Comparison of ENCODE assay signal across 23 cellular contexts in genomic region chr3:133881492-133881891, GRCh38. TPM values are rescaled to one million over a fixed set of nuclear protein-coding genes. Genes with fewer than 3 reads are reported as not detected.
DNase-seq lines count a peak whose midpoint lies in the region; ATAC-seq, FAIRE-seq and TF ChIP-seq lines count a peak whose summit lies in the region.
"Had no signal": no experiment of that assay in that cellular context is flagged by ENCODE, and none has a peak within 500 bp of the region (broad histone marks: within the 10 kb centered on the region; RNA-seq: fewer than 3 reads in every experiment).

No MANE protein-coding gene starts in this region.

- H3K27me3 ChIP-seq in CD4-positive, alpha-beta memory T cell (ENCODE audit: insufficient read depth, low read length), result no peaks in the 10 kb centered on the region
- H3K27me3 ChIP-seq in endothelial cell of umbilical vein (ENCODE audit: control insufficient read depth in 2 of 2, insufficient read depth in 2 of 2, low read length in 2 of 2), result peaks cover 0 to 4% of the 10 kb centered on the region in 2 experiments
- H3K27me3 ChIP-seq in WERI-Rb-1 (ENCODE audit: insufficient read depth, low read depth, severe bottlenecking), result peaks cover 19% of the 10 kb centered on the region
- H3K27me3 ChIP-seq: BLaER1 treated with 17β-estradiol and CSF1 and Interleukin-3, amounts not matched to agents 10 nM and 100 nM had no signal

- no peaks in the 10 kb centered on the region for H3K36me3 ChIP-seq in CD4-positive, alpha-beta memory T cell (ENCODE audit: insufficient read depth, low read length)
- H3K36me3 ChIP-seq in endothelial cell of umbilical vein (ENCODE audit: control insufficient read depth in 2 of 2, extremely low read depth in 1 of 2, insufficient read depth in 2 of 2, low read length in 2 of 2) (no peaks in the 10 kb centered on the region), WERI-Rb-1 (no peaks in the 10 kb centered on the region)
- H3K36me3 ChIP-seq: BLaER1 treated with 17β-estradiol and CSF1 and Interleukin-3, amounts not matched to agents 10 nM and 100 nM had no signal

- H3K9me1 ChIP-seq in endothelial cell of umbilical vein (replicated peaks; ENCODE audit: control insufficient read depth, extremely low read depth, insufficient read depth, low read length), result no peaks in the 10 kb centered on the region

- H3K9ac ChIP-seq in endothelial cell of umbilical vein (replicated peaks; ENCODE audit: extremely low read depth, insufficient read depth, low read length), result no peak overlapping the region
- H3K9ac ChIP-seq: BLaER1 treated with 17β-estradiol and CSF1 and Interleukin-3, amounts not matched to agents 10 nM and 100 nM; KMS-11 had no signal

- peaks cover 0 to 44% (median 21%) of the 10 kb centered on the region in 4 donors for H3K4me1 Mint-ChIP-seq in CD4-positive, alpha-beta memory T cell
- peaks cover 32% of the 10 kb centered on the region for H3K4me1 Mint-ChIP-seq in activated CD8-positive, alpha-beta memory T cell treated with anti-CD3 and anti-CD28 coated beads, Interleukin-2, amount 10 ng/mL, durations not matched to agents 7 days and 5 days
- H3K4me1 Mint-ChIP-seq in WTC11, result no peaks in the 10 kb centered on the region

- H3K9me3 ChIP-seq in CD4-positive, alpha-beta memory T cell (ENCODE audit: control insufficient read depth in 1 of 2, low read length in 2 of 2), result no peaks in the 10 kb centered on the region
- H3K9me3 ChIP-seq in endothelial cell of umbilical vein (replicated peaks; ENCODE audit: control insufficient read depth, insufficient read depth, low read length), result no peaks in the 10 kb centered on the region
- H3K9me3 ChIP-seq in WERI-Rb-1 (ENCODE audit: severe bottlenecking), result peaks cover 6% of the 10 kb centered on the region

- POLR2A ChIA-PET in CD4-positive, alpha-beta memory T cell (lab: Charles Lee; ENCODE audit: partially characterized antibody), result no interaction called here
- POLR2A ChIA-PET in endothelial cell of umbilical vein (lab: Charles Lee) (interaction anchor here (0.7 kb wide), 1 partner anchor 196 kb away, joined by 3 read pairs; no protein-coding TSS in a partner anchor), WTC11 (lab: Charles Lee) (no interaction called here)

- peak overlapping the region in 4 of 7 donors; percentile 14 to 79 (median 59) for H3K27ac Mint-ChIP-seq in CD4-positive, alpha-beta memory T cell
- peak overlapping the region; percentile 19 for H3K27ac Mint-ChIP-seq in activated CD8-positive, alpha-beta memory T cell treated with anti-CD3 and anti-CD28 coated beads, Interleukin-2, amount 10 ng/mL, durations not matched to agents 7 days and 5 days
- no peak overlapping the region; the same call in 1 of the 2 replicates for H3K27ac Mint-ChIP-seq in WTC11

- TF ChIP-seq POLR2A in endothelial cell of umbilical vein (IDR thresholded peaks at IDR 0.05; ENCODE audit: low read depth, low read length), result no peak

- dilution Hi-C loops in endothelial cell of umbilical vein (cut with MboI; ENCODE audit: extremely low pct_ligation_motif_present, low sequenced_read_pairs), result no loop called here

- no peak overlapping the region for H3K4me2 ChIP-seq in endothelial cell of umbilical vein (ENCODE audit: insufficient read depth, low read length)
- H3K4me2 ChIP-seq: KMS-11 had no signal

- no peak for TF ChIP-seq CTCF in endothelial cell of umbilical vein (IDR thresholded peaks at IDR 0.05; ENCODE audit: extremely low read depth in 1 of 2, insufficient read depth in 1 of 2, low read depth in 1 of 2, low read length in 2 of 2)
- TF ChIP-seq CTCF in WTC11 (IDR thresholded peaks at IDR 0.05), result no peak
- TF ChIP-seq CTCF in WERI-Rb-1 (IDR thresholded peaks at IDR 0.05; ENCODE audit: low read depth, low read length), result no peak

- no peak overlapping the region for H3K27ac ChIP-seq in CD4-positive, alpha-beta memory T cell (ENCODE audit: low read depth, low read length)
- H3K27ac ChIP-seq in endothelial cell of umbilical vein (ENCODE audit: insufficient read depth, low read depth, low read length) (no peak overlapping the region), WERI-Rb-1 (no peak overlapping the region)
- H3K27ac ChIP-seq: BLaER1 treated with 17β-estradiol and CSF1 and Interleukin-3, amounts not matched to agents 10 nM and 100 nM; KMS-11 had no signal

- peak in 1 of 5 donors; percentile 44 for DNase-seq in CD4-positive, alpha-beta memory T cell
- DNase-seq in activated CD8-positive, alpha-beta memory T cell treated with anti-CD3 and anti-CD28 coated beads, Interleukin-2, amount 10 ng/mL, durations not matched to agents 7 days and 5 days, result peak; percentile 40
- DNase-seq in endothelial cell of umbilical vein (ENCODE audit: low read depth, low spot score), result no peak
- DNase-seq in WTC11 (ENCODE audit: low spot score), result no peak
- DNase-seq in WERI-Rb-1, result no peak
- DNase-seq: ACHN, DND-41, IMR-90, NCI-H1105, NCI-H146, NCI-H2029 treated with DMSO at 0.1 percent for 48 hours, NCI-H2171, NCI-H345, NCI-H524, NCI-H82, SIG-M5 had no signal

- BruUV-seq in endothelial cell of umbilical vein (replicated peaks; lab: Mats Ljungman, UMichigan), result no TSS peak

- H2AFZ ChIP-seq in endothelial cell of umbilical vein (ENCODE audit: low read depth, low read length), result no peak overlapping the region

- H3K4me3 Mint-ChIP-seq in CD4-positive, alpha-beta memory T cell, result peak overlapping the region in 2 of 8 donors; percentile 41 to 55
- no peak overlapping the region for H3K4me3 Mint-ChIP-seq in activated CD8-positive, alpha-beta memory T cell treated with anti-CD3 and anti-CD28 coated beads, Interleukin-2, amount 10 ng/mL, durations not matched to agents 7 days and 5 days
- no peak overlapping the region for H3K4me3 Mint-ChIP-seq in WTC11
- H3K4me3 Mint-ChIP-seq: CD8-positive, alpha-beta T cell had no signal

- intact Hi-C loops in CD4-positive, alpha-beta memory T cell (cut with micrococcal nuclease), result no loop called here
- intact Hi-C loops in endothelial cell of umbilical vein (cut with micrococcal nuclease), result no loop called here

- H3K27me3 Mint-ChIP-seq in CD4-positive, alpha-beta memory T cell, result peaks cover 5 to 13% of the 10 kb centered on the region in 2 donors
- peaks cover 16% of the 10 kb centered on the region for H3K27me3 Mint-ChIP-seq in activated CD8-positive, alpha-beta memory T cell treated with anti-CD3 and anti-CD28 coated beads, Interleukin-2, amount 10 ng/mL, durations not matched to agents 7 days and 5 days
- H3K27me3 Mint-ChIP-seq in WTC11 (ENCODE audit: low read depth), result no peaks in the 10 kb centered on the region; the same call in 1 of the 2 replicates

- peak; percentile 40 for ATAC-seq in GM19351 (IDR thresholded peaks at IDR 0.05; ENCODE audit: unreplicated experiment)
- ATAC-seq in activated CD8-positive, alpha-beta memory T cell treated with anti-CD3 and anti-CD28 coated beads, Interleukin-2, amount 10 ng/mL, durations not matched to agents 7 days and 5 days, result no peak
- no peak for ATAC-seq in GM21381 (IDR thresholded peaks at IDR 0.05; ENCODE audit: unreplicated experiment)
- ATAC-seq in GM21786 (IDR thresholded peaks at IDR 0.05; ENCODE audit: unreplicated experiment), result no peak
- no peak for ATAC-seq in WTC11
- ATAC-seq: Panc1 had no signal

- H3K79me2 ChIP-seq in endothelial cell of umbilical vein (ENCODE audit: control insufficient read depth, insufficient read depth, low read length), result no peaks in the 10 kb centered on the region

- H3K36me3 Mint-ChIP-seq in CD4-positive, alpha-beta memory T cell, result no peaks in the 10 kb centered on the region
- H3K36me3 Mint-ChIP-seq in activated CD8-positive, alpha-beta memory T cell treated with anti-CD3 and anti-CD28 coated beads, Interleukin-2, amount 10 ng/mL, durations not matched to agents 7 days and 5 days, result peaks cover 9% of the 10 kb centered on the region
- peaks cover 9% of the 10 kb centered on the region for H3K36me3 Mint-ChIP-seq in WTC11
- H3K36me3 Mint-ChIP-seq: CD8-positive, alpha-beta T cell had no signal

- peaks cover 13% of the 10 kb centered on the region for H3K4me1 ChIP-seq in CD4-positive, alpha-beta memory T cell (ENCODE audit: insufficient read depth, low read length)
- H3K4me1 ChIP-seq in endothelial cell of umbilical vein (ENCODE audit: control insufficient read depth, extremely low read depth, insufficient read depth, low read length), result no peaks in the 10 kb centered on the region

- CTCF ChIA-PET in CD4-positive, alpha-beta memory T cell (lab: Charles Lee; ENCODE audit: partially characterized antibody), result interaction anchor here (1.6 kb wide), 1 partner anchor 64 kb away, joined by 3 read pairs; no protein-coding TSS in a partner anchor
- CTCF ChIA-PET in activated CD8-positive, alpha-beta memory T cell treated with anti-CD3 and anti-CD28 coated beads, Interleukin-2, amount 10 ng/mL, durations not matched to agents 7 days and 5 days (lab: Charles Lee), result no interaction called here
- CTCF ChIA-PET in endothelial cell of umbilical vein (lab: Charles Lee) (no interaction called here), WTC11 (lab: Charles Lee) (no interaction called here)

- FAIRE-seq in endothelial cell of umbilical vein (lab: Jason Lieb, UNC), result peak; percentile 42

- H3K4me3 ChIP-seq in CD4-positive, alpha-beta memory T cell (ENCODE audit: low read length in 2 of 2), result no peak overlapping the region
- no peak overlapping the region for H3K4me3 ChIP-seq in endothelial cell of umbilical vein (replicated peaks in 1 of 3; ENCODE audit: insufficient read depth in 1 of 3, low read depth in 1 of 3, low read length in 3 of 3)
- H3K4me3 ChIP-seq in WERI-Rb-1 (ENCODE audit: low read depth, low read length), result no peak overlapping the region
- H3K4me3 ChIP-seq: BLaER1 treated with 17β-estradiol and CSF1 and Interleukin-3, amounts not matched to agents 10 nM and 100 nM had no signal

- H3K9me3 Mint-ChIP-seq in CD4-positive, alpha-beta memory T cell, result peaks cover 0 to 29% (median 14%) of the 10 kb centered on the region in 8 donors
- peaks cover 4% of the 10 kb centered on the region for H3K9me3 Mint-ChIP-seq in activated CD8-positive, alpha-beta memory T cell treated with anti-CD3 and anti-CD28 coated beads, Interleukin-2, amount 10 ng/mL, durations not matched to agents 7 days and 5 days (ENCODE audit: low read depth)
- peaks cover 20% of the 10 kb centered on the region for H3K9me3 Mint-ChIP-seq in WTC11

- no peaks in the 10 kb centered on the region for H4K20me1 ChIP-seq in endothelial cell of umbilical vein (replicated peaks; ENCODE audit: control insufficient read depth, extremely low read depth, insufficient read depth, low read length)
- H4K20me1 ChIP-seq: BLaER1 treated with 17β-estradiol and CSF1 and Interleukin-3, amounts not matched to agents 10 nM and 100 nM had no signal

RNA-seq across cellular contexts. Expression of gene RAB6B, which starts 14.2 kb away (rescaled TPM):
- total RNA-seq in CD4-positive, alpha-beta memory T cell, result 1 to 10 TPM in 1 of 2 experiments, under 1 TPM in 1; 0.55 to 1.8 TPM
- polyA plus RNA-seq in CD4-positive, alpha-beta memory T cell, result under 1 TPM; 0.34 to 0.37 TPM
- total RNA-seq in activated CD8-positive, alpha-beta memory T cell treated with anti-CD3 and anti-CD28 coated beads, Interleukin-2, amount 10 ng/mL, durations not matched to agents 7 days and 5 days, result 1 to 10 TPM; 1.0 to 1.3 TPM
- total RNA-seq in endothelial cell of umbilical vein (5.0 and 6.7 TPM in 2 replicates), WTC11 (2021) (14.9 to 21.0 TPM (median 18.0 TPM) in 3 replicates)
- 1.7 and 2.1 TPM in 2 replicates for polyA plus RNA-seq in endothelial cell of umbilical vein
- 3.3 and 3.4 TPM in 2 replicates for polyA plus RNA-seq in endothelial cell of umbilical vein (2011; cell fraction: cytosol; rRNA removed)
- 4.0 and 4.3 TPM in 2 replicates for polyA plus RNA-seq in endothelial cell of umbilical vein (2011; cell fraction: nucleus; rRNA removed)
- polyA plus RNA-seq in endothelial cell of umbilical vein (2012), result 4.1 and 5.2 TPM in 2 replicates
- polyA minus RNA-seq in endothelial cell of umbilical vein, result 4.7 and 10.8 TPM in 2 replicates
- polyA minus RNA-seq in endothelial cell of umbilical vein (2011; cell fraction: cytosol; rRNA and poly(A)+ RNA removed), result 1.5 TPM
- 0.82 and 1.2 TPM in 2 replicates for polyA minus RNA-seq in endothelial cell of umbilical vein (2011; cell fraction: nucleus; rRNA and poly(A)+ RNA removed)
